In genomic region chr2:150188801-150189200, GRCh38 we compare ENCODE assay signal across 23 cellular contexts.
"Had no signal": no experiment of that assay in that cellular context is flagged by ENCODE, and none has a peak within 500 bp of the region (broad histone marks: within the 10 kb centered on the region; RNA-seq: fewer than 3 reads in every experiment).

No MANE protein-coding gene starts in this region.

- FAIRE-seq: frontal cortex, islet of Langerhans, TTC549 had no signal

- H3K4me1 ChIP-seq: upper lobe of right lung had no signal

- DNase-seq: activated CD4-positive, alpha-beta memory T cell treated with anti-CD3 and anti-CD28 coated beads for 36 hours; activated CD4-positive, alpha-beta T cell treated with anti-CD3 and anti-CD28 coated beads for 48 hours; activated CD8-positive, alpha-beta memory T cell treated with anti-CD3 and anti-CD28 coated beads, Interleukin-2, amount 50 U/mL, for 4 hours; activated gamma-delta T cell treated with Interleukin-2 at 50 U/mL for 16 hours; activated naive CD4-positive, alpha-beta T cell treated with anti-CD3 and anti-CD28 coated beads, Interleukin-2, amount 50 U/mL, for 16 hours; activated T-cell treated with anti-CD3 and anti-CD28 coated beads, Interleukin-2, amount 50 U/mL, for 1 hour; amniotic stem cell; left ventricle myocardium superior; naive B cell; nephron progenitor cell; retina; stimulated activated CD4-positive, alpha-beta T cell treated with anti-CD3 and anti-CD28 coated beads, Interleukin-15, amount 100 ng/mL, for 24 hours; stimulated activated CD4-positive, alpha-beta T cell treated with anti-CD3 and anti-CD28 coated beads, Interleukin-2, amount 100 ng/mL, for 24 hours; stimulated activated naive CD4-positive, alpha-beta T cell; T-helper 9 cell; tibial artery; upper lobe of right lung had no signal

- H3K36me3 ChIP-seq: neutrophil, suprapubic skin, tibial artery, upper lobe of right lung had no signal

- H3K4me3 ChIP-seq: suprapubic skin, tibial artery, upper lobe of right lung had no signal

- H3K27ac ChIP-seq: neutrophil, suprapubic skin, tibial artery, upper lobe of right lung, VCaP had no signal

- H3K9me3 ChIP-seq: neutrophil, suprapubic skin, tibial artery, upper lobe of right lung had no signal

- ATAC-seq: left ventricle myocardium superior, upper lobe of right lung had no signal

- H3K27me3 ChIP-seq: neutrophil, suprapubic skin, tibial artery, upper lobe of right lung had no signal
